Comparison of ENCODE assay signal across 28 cellular contexts in genomic region chrX:1300449-1300848, GRCh38. TPM values are rescaled to one million over a fixed set of nuclear protein-coding genes. Genes with fewer than 3 reads are reported as not detected.
"Had no signal": no experiment of that assay in that cellular context is flagged by ENCODE, and none has a peak within 500 bp of the region (broad histone marks: within the 10 kb centered on the region; RNA-seq: fewer than 3 reads in every experiment).

No MANE protein-coding gene starts in this region.

- H3K27ac ChIP-seq: brain microvascular endothelial cell, heart right ventricle, left ventricle myocardium inferior, ovary, right lobe of liver, tibial nerve had no signal

- DNase-seq: activated CD4-positive, alpha-beta memory T cell treated with anti-CD3 and anti-CD28 coated beads for 36 hours; activated CD4-positive, alpha-beta T cell treated with anti-CD3 and anti-CD28 coated beads, Interleukin-2, amount 10 ng/mL, durations not matched to agents 24 days and 14 days; activated CD8-positive, alpha-beta memory T cell treated with anti-CD3 and anti-CD28 coated beads, Interleukin-2, amount 50 U/mL, for 4 hours; activated gamma-delta T cell treated with Interleukin-2 at 50 U/mL for 16 hours; activated naive CD4-positive, alpha-beta T cell treated with anti-CD3 and anti-CD28 coated beads, Interleukin-2, amount 50 U/mL, for 16 hours; activated T-cell treated with anti-CD3 and anti-CD28 coated beads, Interleukin-2, amount 50 U/mL, for 1 hour; amniotic stem cell; brain microvascular endothelial cell; foreskin fibroblast; heart right ventricle; left ventricle myocardium inferior; mucosa of descending colon; ovary; right lobe of liver; stimulated activated CD4-positive, alpha-beta T cell treated with anti-CD3 and anti-CD28 coated beads, Interleukin-2, amount 100 ng/mL, for 48 hours; stimulated activated naive CD4-positive, alpha-beta T cell treated with Interleukin-2 at 50 U/mL for 16 hours; T-helper 1 cell had no signal

- ATAC-seq: esophagus mucosa; heart right ventricle; mucosa of descending colon; natural killer cell treated with Interleukin-12 subunit alpha and Interleukin-12 subunit beta and Interleukin-15 and Interleukin-18, amount 100 ng/mL, for 72 hours; right lobe of liver had no signal

- H3K4me3 Mint-ChIP-seq: activated CD4-positive, alpha-beta memory T cell treated with anti-CD3 and anti-CD28 coated beads for 36 hours; activated CD4-positive, alpha-beta T cell treated with anti-CD3 and anti-CD28 coated beads, Interleukin-2, amount 10 ng/mL, durations not matched to agents 24 days and 14 days; natural killer cell treated with Interleukin-12 subunit alpha and Interleukin-12 subunit beta and Interleukin-15 and Interleukin-18, amount 100 ng/mL, for 72 hours had no signal

- H3K27me3 ChIP-seq: brain microvascular endothelial cell, heart right ventricle, ovary, right lobe of liver, tibial nerve had no signal

- H3K36me3 ChIP-seq: brain microvascular endothelial cell, left ventricle myocardium inferior, ovary, right lobe of liver, tibial nerve had no signal

- H3K4me1 Mint-ChIP-seq: activated CD4-positive, alpha-beta T cell treated with anti-CD3 and anti-CD28 coated beads, Interleukin-2, amount 10 ng/mL, durations not matched to agents 24 days and 14 days had no signal

- FAIRE-seq: astrocyte, islet of Langerhans, urothelium cell line had no signal

- H3K9me3 ChIP-seq: ovary, right lobe of liver had no signal

- H3K4me1 ChIP-seq: heart right ventricle, left ventricle myocardium inferior, right lobe of liver, tibial nerve had no signal

- H3K9me3 Mint-ChIP-seq: activated CD4-positive, alpha-beta memory T cell treated with anti-CD3 and anti-CD28 coated beads for 36 hours; natural killer cell treated with Interleukin-12 subunit alpha and Interleukin-12 subunit beta and Interleukin-15 and Interleukin-18, amount 100 ng/mL, for 72 hours had no signal

- H3K27ac Mint-ChIP-seq: activated CD4-positive, alpha-beta memory T cell treated with anti-CD3 and anti-CD28 coated beads for 36 hours; activated CD4-positive, alpha-beta T cell treated with anti-CD3 and anti-CD28 coated beads, Interleukin-2, amount 10 ng/mL, durations not matched to agents 24 days and 14 days; natural killer cell treated with Interleukin-12 subunit alpha and Interleukin-12 subunit beta and Interleukin-15 and Interleukin-18, amount 100 ng/mL, for 72 hours; progenitor cell of endocrine pancreas had no signal

- H3K36me3 Mint-ChIP-seq: activated CD4-positive, alpha-beta memory T cell treated with anti-CD3 and anti-CD28 coated beads for 36 hours; natural killer cell treated with Interleukin-12 subunit alpha and Interleukin-12 subunit beta and Interleukin-15 and Interleukin-18, amount 100 ng/mL, for 72 hours had no signal

- H3K4me3 ChIP-seq: heart right ventricle, left ventricle myocardium inferior, lung, mucosa of descending colon, ovary, right lobe of liver, tibial nerve had no signal

- H3K27me3 Mint-ChIP-seq: activated CD4-positive, alpha-beta memory T cell treated with anti-CD3 and anti-CD28 coated beads for 36 hours; activated CD4-positive, alpha-beta T cell treated with anti-CD3 and anti-CD28 coated beads, Interleukin-2, amount 10 ng/mL, durations not matched to agents 24 days and 14 days; progenitor cell of endocrine pancreas had no signal

RNA-seq across cellular contexts. Expression of gene CSF2RA, which starts 31.8 kb away (rescaled TPM):
- total RNA-seq: activated CD8-positive, alpha-beta memory T cell treated with anti-CD3 and anti-CD28 coated beads for 36 hours; myocyte; renal cortical epithelial cell had no signal

RNA-seq across cellular contexts. Expression of gene IL3RA, which starts 36.1 kb away (rescaled TPM):
- total RNA-seq: activated CD8-positive, alpha-beta memory T cell treated with anti-CD3 and anti-CD28 coated beads for 36 hours; astrocyte; myocyte; progenitor cell of endocrine pancreas; renal cortical epithelial cell had no signal
